Comparison of ENCODE assay signal across 20 cellular contexts in genomic region chr20:38937978-38938473, GRCh38. TPM values are rescaled to one million over a fixed set of nuclear protein-coding genes. Genes with fewer than 3 reads are reported as not detected.
DNase-seq lines count a peak whose midpoint lies in the region; ATAC-seq, FAIRE-seq and TF ChIP-seq lines count a peak whose summit lies in the region.
"Had no signal": no experiment of that assay in that cellular context is flagged by ENCODE, and none has a peak within 500 bp of the region (broad histone marks: within the 10 kb centered on the region; RNA-seq: fewer than 3 reads in every experiment).

No MANE protein-coding gene starts in this region.

- H3K9me3 Mint-ChIP-seq in endothelial cell (ENCODE audit: unreplicated experiment) (no peaks in the 10 kb centered on the region), MCF 10A (ENCODE audit: unreplicated experiment) (no peaks in the 10 kb centered on the region)

- POLR2A ChIA-PET in MCF 10A (lab: Yijun Ruan, JAX): interaction anchor here (1.3 kb wide), 1 partner anchor 9 kb away, joined by 3 read pairs; no protein-coding TSS in a partner anchor

- H3K4me1 ChIP-seq in neuronal stem cell (ENCODE audit: control insufficient read depth in 2 of 2, insufficient read depth in 1 of 2, low read depth in 1 of 2, low read length in 2 of 2): peaks cover 0 to 18% of the 10 kb centered on the region in 2 donors
- no peaks in the 10 kb centered on the region for H3K4me1 ChIP-seq in psoas muscle

- no peak overlapping the region for H4K8ac ChIP-seq in neuronal stem cell (ENCODE audit: low read depth, low read length)

- H2BK15ac ChIP-seq in neuronal stem cell (ENCODE audit: low read length): no peak overlapping the region

- H3K4ac ChIP-seq in neuronal stem cell (ENCODE audit: low read length): no peak overlapping the region

- no peak overlapping the region for H3K4me3 Mint-ChIP-seq in endothelial cell (ENCODE audit: unreplicated experiment)
- no peak overlapping the region for H3K4me3 Mint-ChIP-seq in MCF 10A (ENCODE audit: unreplicated experiment)

- H3K18ac ChIP-seq in neuronal stem cell (ENCODE audit: low read length): no peak overlapping the region

- H3K27me3 ChIP-seq in bronchial epithelial cell (ENCODE audit: control insufficient read depth, insufficient read depth, low read length) (no peaks in the 10 kb centered on the region), neuronal stem cell (ENCODE audit: control insufficient read depth in 3 of 3, insufficient read depth in 3 of 3, low read depth in 1 of 3, low read length in 3 of 3) (no peaks in the 10 kb centered on the region), psoas muscle (ENCODE audit: insufficient read depth in 3 of 3, low read length in 2 of 3) (no peaks in the 10 kb centered on the region)
- H3K27me3 ChIP-seq: BLaER1 treated with 17β-estradiol and CSF1 and Interleukin-3, amounts not matched to agents 10 nM and 100 nM; SJSA1 had no signal

- H3K27ac ChIP-seq in neuronal stem cell (replicated peaks; ENCODE audit: low read length): no peak overlapping the region
- no peak overlapping the region for H3K27ac ChIP-seq in psoas muscle
- H3K27ac ChIP-seq: 22Rv1; BLaER1 treated with 17β-estradiol and CSF1 and Interleukin-3, amounts not matched to agents 10 nM and 100 nM; SJSA1 had no signal

- TF ChIP-seq CTCF in bronchial epithelial cell (IDR thresholded peaks at IDR 0.05; ENCODE audit: insufficient read depth, low read length, severe bottlenecking) (no peak), endothelial cell (IDR thresholded peaks at IDR 0.05; ENCODE audit: unreplicated experiment) (no peak), psoas muscle (IDR thresholded peaks at IDR 0.05) (no peak), MCF 10A (IDR thresholded peaks at IDR 0.05; ENCODE audit: unreplicated experiment) (no peak)

- no peak overlapping the region for H3K4me3 ChIP-seq in bronchial epithelial cell (ENCODE audit: low read depth, low read length)
- H3K4me3 ChIP-seq in neuronal stem cell (ENCODE audit: low read length in 2 of 2): no peak overlapping the region
- no peak overlapping the region for H3K4me3 ChIP-seq in psoas muscle
- H3K4me3 ChIP-seq: BLaER1 treated with 17β-estradiol and CSF1 and Interleukin-3, amounts not matched to agents 10 nM and 100 nM; SJSA1 had no signal

- H3K14ac ChIP-seq in neuronal stem cell (ENCODE audit: low read length): no peak overlapping the region

- intact Hi-C loops in psoas muscle (cut with DNase I): no loop called here
- intact Hi-C loops in MCF 10A (cut with micrococcal nuclease): no loop called here

- H2BK5ac ChIP-seq in neuronal stem cell (ENCODE audit: low read length): no peak overlapping the region

- WGBS in neuronal stem cell (ENCODE audit: extremely low coverage in 2 of 2, insufficient read length in 2 of 2, insufficient replicate concordance in 1 of 2), 2 donors: no CpG with 5 or more reads among the region's 7 CpGs
- WGBS in psoas muscle, 3 donors: 77 to 88% (median 78%) methylated on average over 7 of the region's 7 CpGs

- peaks cover 3% of the 10 kb centered on the region for H3K27me3 Mint-ChIP-seq in endothelial cell (ENCODE audit: unreplicated experiment)
- H3K27me3 Mint-ChIP-seq in MCF 10A (ENCODE audit: insufficient read depth, unreplicated experiment): no peaks in the 10 kb centered on the region

- peaks cover 13% of the 10 kb centered on the region for H3K79me1 ChIP-seq in neuronal stem cell (ENCODE audit: low read depth, low read length)

- no peak for FAIRE-seq in bronchial epithelial cell (lab: Jason Lieb, UNC)
- FAIRE-seq: H54 had no signal

- H3K9me3 ChIP-seq in neuronal stem cell (replicated peaks in 1 of 2; ENCODE audit: control insufficient read depth in 2 of 2, insufficient read depth in 1 of 2, low read depth in 1 of 2, low read length in 2 of 2): no peaks in the 10 kb centered on the region
- no peaks in the 10 kb centered on the region for H3K9me3 ChIP-seq in psoas muscle
- H3K9me3 ChIP-seq: BLaER1 treated with 17β-estradiol and CSF1 and Interleukin-3, amounts not matched to agents 10 nM and 100 nM; SJSA1 had no signal

- H3K36me3 ChIP-seq in bronchial epithelial cell (ENCODE audit: control insufficient read depth, insufficient read depth, low read length) (no peaks in the 10 kb centered on the region), neuronal stem cell (replicated peaks in 1 of 2; ENCODE audit: control insufficient read depth in 2 of 2, insufficient read depth in 2 of 2, low read length in 2 of 2) (peaks cover 27 to 90% of the 10 kb centered on the region in 2 donors), psoas muscle (ENCODE audit: insufficient read depth in 1 of 2, low read depth in 1 of 2) (no peaks in the 10 kb centered on the region)

- CTCF ChIA-PET in MCF 10A (lab: Yijun Ruan, JAX): interaction anchor here (0.8 to 2.4 kb wide), 3 partner anchors 10 to 289 kb away, joined by 3 to 16 read pairs (median 7); partner anchors contain the start of gene DHX35

- no peak overlapping the region for H3K4me2 ChIP-seq in neuronal stem cell (ENCODE audit: insufficient read depth, low read length, poor library complexity, severe bottlenecking)

- H3K27ac Mint-ChIP-seq in endothelial cell (ENCODE audit: unreplicated experiment): no peak overlapping the region
- no peak overlapping the region for H3K27ac Mint-ChIP-seq in MCF 10A (ENCODE audit: low read depth, unreplicated experiment)

- peaks cover 42% of the 10 kb centered on the region for H3K4me1 Mint-ChIP-seq in endothelial cell (ENCODE audit: unreplicated experiment)
- peaks cover 22% of the 10 kb centered on the region for H3K4me1 Mint-ChIP-seq in MCF 10A (ENCODE audit: insufficient read depth, unreplicated experiment)

- peaks cover 4% of the 10 kb centered on the region for H3K36me3 Mint-ChIP-seq in endothelial cell (ENCODE audit: low read depth, unreplicated experiment)
- H3K36me3 Mint-ChIP-seq in MCF 10A (ENCODE audit: insufficient read depth, unreplicated experiment): peaks cover 18% of the 10 kb centered on the region

- H3K9ac ChIP-seq in neuronal stem cell (ENCODE audit: low read depth, low read length, poor library complexity): peak overlapping the region; percentile 73
- H3K9ac ChIP-seq: BLaER1 treated with 17β-estradiol and CSF1 and Interleukin-3, amounts not matched to agents 10 nM and 100 nM had no signal

- peak; percentile 25 to 53 for DNase-seq in NCI-H187 (lab: John Stamatoyannopoulos, UW)
- no peak for DNase-seq in NCI-H187 treated with DMSO at 0.1 percent for 48 hours (lab: John Stamatoyannopoulos, UW)
- DNase-seq in NCI-H2029 (lab: John Stamatoyannopoulos, UW): peak; percentile 59
- peak; percentile 53 for DNase-seq in bronchial epithelial cell (ENCODE audit: low read depth)
- no peak for DNase-seq in neuronal stem cell (ENCODE audit: low spot score)
- DNase-seq in endothelial cell (ENCODE audit: low spot score): no peak
- no peak for DNase-seq in psoas muscle
- no peak for DNase-seq in MCF 10A (ENCODE audit: unreplicated experiment)
- DNase-seq: DMS153, EL, Karpas-422, NCI-H2171, NCI-H510A, OCI-M1, RPMI8226, SW 1271 had no signal

- no peak overlapping the region for H4K91ac ChIP-seq in neuronal stem cell (ENCODE audit: low read depth, low read length, poor library complexity)

- no peak for ATAC-seq in psoas muscle

- no peak overlapping the region for H3K23ac ChIP-seq in neuronal stem cell (ENCODE audit: low read depth, low read length, poor library complexity)

- no peak overlapping the region for H2AFZ ChIP-seq in neuronal stem cell (ENCODE audit: low read length)

- H2BK120ac ChIP-seq in neuronal stem cell (ENCODE audit: low read depth, low read length): no peak overlapping the region

- H2AK5ac ChIP-seq in neuronal stem cell (ENCODE audit: low read depth, low read length): no peak overlapping the region

- no TSS peak for BruUV-seq in MCF 10A (replicated peaks; lab: Mats Ljungman, UMichigan)

- no peak overlapping the region for H2BK12ac ChIP-seq in neuronal stem cell (ENCODE audit: low read length)

RNA-seq across cellular contexts. Expression of gene FAM83D, which starts 11.8 kb away (rescaled TPM):
- total RNA-seq in bronchial epithelial cell (2.6 and 5.1 TPM in 2 replicates), endothelial cell (ENCODE audit: unreplicated experiment) (7.7 TPM), psoas muscle (under 1 TPM in 2 of 4 donors, not detected in 2; 0.11 to 0.12 TPM), MCF 10A (2022) (10.7 and 18.4 TPM in 2 replicates)
- polyA plus RNA-seq in neuronal stem cell (2013, experiment 1 of 2): 36.7 TPM
- 37.2 TPM for polyA plus RNA-seq in neuronal stem cell (2013, experiment 2 of 2)
- polyA plus RNA-seq in psoas muscle: under 1 TPM in 2 of 3 donors, not detected in 1; 0.12 to 0.32 TPM

RNA-seq across cellular contexts. Expression of gene DHX35, which starts 24.1 kb away (rescaled TPM):
- total RNA-seq in bronchial epithelial cell (7.4 and 8.2 TPM in 2 replicates), endothelial cell (ENCODE audit: unreplicated experiment) (10.5 TPM), psoas muscle (1 to 10 TPM; 3.4 to 6.8 (median 5.5) TPM), MCF 10A (2022) (7.8 and 8.3 TPM in 2 replicates)
- 10.1 TPM for polyA plus RNA-seq in neuronal stem cell (2013, experiment 1 of 2)
- 9.5 TPM for polyA plus RNA-seq in neuronal stem cell (2013, experiment 2 of 2)
- 10 to 100 TPM in 1 of 3 donors, 1 to 10 TPM in 2; 5.8 to 11.9 (median 9.1) TPM for polyA plus RNA-seq in psoas muscle

Comparison
In these comparisons a context has a peak if more than half of its experiments do, and no peak if none do; other contexts are left out.
1. DNase-seq: peak in NCI-H187 (2 of 2), NCI-H2029 (single experiment) and bronchial epithelial cell (single experiment); none in NCI-H187 treated with DMSO at 0.1 percent for 48 hours (single experiment), neuronal stem cell (single experiment), endothelial cell (single experiment), psoas muscle (0 of 2) and MCF 10A (single experiment).